In the genomic region with DNA sequence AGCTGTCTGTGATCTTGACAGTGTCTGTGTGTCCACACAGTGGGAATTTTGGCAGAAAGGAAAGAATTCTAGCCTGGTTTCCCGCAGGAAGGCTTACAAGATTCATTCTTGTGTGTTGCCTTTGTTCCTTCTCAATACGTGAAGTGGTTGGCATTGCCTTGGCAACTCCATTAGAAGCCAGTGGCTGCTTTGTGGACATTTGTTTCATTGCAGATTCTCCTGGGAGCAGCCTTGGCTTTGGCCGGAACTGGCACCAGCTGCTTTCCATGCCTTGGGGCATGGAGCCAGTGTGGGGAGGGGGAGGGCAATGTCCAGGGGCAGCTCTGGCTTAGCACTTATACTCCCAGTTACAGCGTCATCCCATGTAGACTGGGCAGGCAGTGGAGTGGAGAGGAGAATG, we compare ENCODE assay signal across 20 cellular contexts. TPM values are rescaled to one million over a fixed set of nuclear protein-coding genes. Genes with fewer than 3 reads are reported as not detected.
DNase-seq lines count a peak whose midpoint lies in the region; ATAC-seq and TF ChIP-seq lines count a peak whose summit lies in the region.
"Had no signal": no experiment of that assay in that cellular context is flagged by ENCODE, and none has a peak within 500 bp of the region (broad histone marks: within the 10 kb centered on the region; RNA-seq: fewer than 3 reads in every experiment).

No MANE protein-coding gene starts in this region.

- TF ChIP-seq CTCF in endothelial cell (IDR thresholded peaks at IDR 0.05; ENCODE audit: unreplicated experiment) = no peak
- TF ChIP-seq CTCF in upper lobe of left lung (IDR thresholded peaks at IDR 0.05) = no peak

- no peaks in the 10 kb centered on the region for H3K9me3 Mint-ChIP-seq in endothelial cell (ENCODE audit: unreplicated experiment)

- H3K27me3 Mint-ChIP-seq in endothelial cell (ENCODE audit: unreplicated experiment) = no peaks in the 10 kb centered on the region
- H3K27me3 Mint-ChIP-seq: activated CD4-positive, alpha-beta T cell treated with anti-CD3 and anti-CD28 coated beads for 36 hours had no signal

- no peak overlapping the region for H3K27ac Mint-ChIP-seq in endothelial cell (ENCODE audit: unreplicated experiment)
- H3K27ac Mint-ChIP-seq: activated CD4-positive, alpha-beta T cell treated with anti-CD3 and anti-CD28 coated beads for 36 hours; natural killer cell treated with Interleukin-12 subunit alpha and Interleukin-12 subunit beta and Interleukin-15 and Interleukin-18, amount 100 ng/mL, for 72 hours; stimulated activated naive B cell treated with anti-CD40 and anti-IgM and Interleukin-4, amounts not matched to agents 10 μg/mL and 1 μg/mL and 100 μg/mL, for 72 hours had no signal

- peak overlapping the region; percentile 7 for H3K4me3 Mint-ChIP-seq in endothelial cell (ENCODE audit: unreplicated experiment)
- H3K4me3 Mint-ChIP-seq: activated CD4-positive, alpha-beta T cell treated with anti-CD3 and anti-CD28 coated beads for 36 hours; natural killer cell treated with Interleukin-12 subunit alpha and Interleukin-12 subunit beta and Interleukin-15 and Interleukin-18, amount 100 ng/mL, for 72 hours; stimulated activated naive B cell treated with anti-CD40 and anti-IgM and Interleukin-4, amounts not matched to agents 10 μg/mL and 1 μg/mL and 100 μg/mL, for 72 hours had no signal

- no peak for TF ChIP-seq EP300 in upper lobe of left lung (IDR thresholded peaks at IDR 0.05)

- TF ChIP-seq POLR2A in upper lobe of left lung (IDR thresholded peaks at IDR 0.05) = no peak

- no peak overlapping the region for H3K4me3 ChIP-seq in upper lobe of left lung
- H3K4me3 ChIP-seq: colonic mucosa, SJSA1, transverse colon had no signal

- H3K36me3 ChIP-seq in upper lobe of left lung = no peaks in the 10 kb centered on the region
- H3K36me3 ChIP-seq: colonic mucosa, SJSA1, transverse colon had no signal

- H3K4me1 Mint-ChIP-seq in endothelial cell (ENCODE audit: unreplicated experiment) = peaks cover 20% of the 10 kb centered on the region
- H3K4me1 Mint-ChIP-seq: stimulated activated naive B cell treated with anti-CD40 and anti-IgM and Interleukin-4, amounts not matched to agents 10 μg/mL and 1 μg/mL and 100 μg/mL, for 72 hours had no signal

- whole genome bisulfite sequencing in upper lobe of left lung, 2 donors = 86% methylated on average over 3 to 4 of the region's 4 CpGs

- no peaks in the 10 kb centered on the region for H3K4me1 ChIP-seq in upper lobe of left lung
- H3K4me1 ChIP-seq: colonic mucosa, transverse colon had no signal

- no peaks in the 10 kb centered on the region for H3K27me3 ChIP-seq in upper lobe of left lung
- H3K27me3 ChIP-seq: colonic mucosa, transverse colon had no signal

- H3K27ac ChIP-seq in upper lobe of left lung = no peak overlapping the region
- H3K27ac ChIP-seq: C4-2B, colonic mucosa, epithelial cell of prostate, KMS-11, SJSA1, transverse colon had no signal

- ATAC-seq in upper lobe of left lung (ENCODE audit: low FRiP score in 2 of 2) (no peak), HG02870 (IDR thresholded peaks at IDR 0.05; ENCODE audit: unreplicated experiment) (no peak), GM18511 (IDR thresholded peaks at IDR 0.05; ENCODE audit: unreplicated experiment) (no peak), HG02759 (IDR thresholded peaks at IDR 0.05; ENCODE audit: unreplicated experiment) (no peak)
- ATAC-seq: activated CD4-positive, alpha-beta T cell treated with anti-CD3 and anti-CD28 coated beads for 36 hours; stimulated activated naive B cell treated with anti-CD40 and anti-IgM and Interleukin-4, amounts not matched to agents 10 μg/mL and 1 μg/mL and 100 μg/mL, for 72 hours had no signal

- peaks cover 11% of the 10 kb centered on the region for H3K36me3 Mint-ChIP-seq in endothelial cell (ENCODE audit: low read depth, unreplicated experiment)

- DNase-seq in NCI-H1417 (lab: John Stamatoyannopoulos, UW) (peak; percentile 12 to 96 (median 84)), NCI-H1417 treated with DMSO at 0.1 percent for 48 hours (lab: John Stamatoyannopoulos, UW) (no peak), NCI-H2196 treated with DMSO at 0.1 percent for 48 hours (lab: John Stamatoyannopoulos, UW; ENCODE audit: unreplicated experiment) (peak; percentile 78), endothelial cell (ENCODE audit: low spot score) (no peak), upper lobe of left lung (no peak)
- DNase-seq: 8988T; activated CD4-positive, alpha-beta T cell treated with anti-CD3 and anti-CD28 coated beads for 36 hours; activated gamma-delta T cell; colonic mucosa; NCI-H187; stimulated activated naive B cell treated with anti-CD40 and anti-IgM and Interleukin-4, amounts not matched to agents 10 μg/mL and 1 μg/mL and 100 μg/mL, for 72 hours; transverse colon had no signal

- peaks cover 4 to 13% (median 10%) of the 10 kb centered on the region in 4 donors for H3K9me3 ChIP-seq in upper lobe of left lung
- H3K9me3 ChIP-seq: colonic mucosa had no signal

RNA-seq across cellular contexts. Expression of a gene that starts 39.4 kb away (rescaled TPM):
- total RNA-seq in endothelial cell (ENCODE audit: unreplicated experiment) = 50.6 TPM
- total RNA-seq in upper lobe of left lung = 1 to 10 TPM in 3 of 6 donors, under 1 TPM in 3; 0.44 to 1.6 (median 0.85) TPM

Comparison
In these comparisons a context has a peak if more than half of its experiments do, and no peak if none do; other contexts are left out.
1. DNase-seq: peak in NCI-H1417 (3 of 3) and NCI-H2196 treated with DMSO at 0.1 percent for 48 hours (single experiment); none in NCI-H1417 treated with DMSO at 0.1 percent for 48 hours (single experiment), endothelial cell (single experiment) and upper lobe of left lung (0 of 2).
2. RNA of a gene that starts 39.4 kb away (total RNA-seq): 50.6 TPM in endothelial cell (single experiment); 0.44 to 1.6 TPM in upper lobe of left lung; every median in the first group is over 10 times any median in the second.